ENCODE assay signal across 13 cellular contexts in genomic region chr10:102621418-102622325, GRCh38. TPM values are rescaled to one million over a fixed set of nuclear protein-coding genes. Genes with fewer than 3 reads are reported as not detected.
A peak's percentile ranks its signal among the peaks of the same experiment; 100 is the strongest.
DNase-seq lines count a peak whose midpoint lies in the region; ATAC-seq lines count a peak whose summit lies in the region.
"Had no signal": no experiment of that assay in that cellular context is flagged by ENCODE, and none has a peak within 500 bp of the region (broad histone marks: within the 10 kb centered on the region; RNA-seq: fewer than 3 reads in every experiment).

No MANE protein-coding gene starts in this region.

- peaks cover 21% of the 10 kb centered on the region for H3K79me1 ChIP-seq in trophoblast cell (ENCODE audit: low read length)

- H3K23ac ChIP-seq in trophoblast cell (ENCODE audit: low read length), result no peak overlapping the region

- H3K27ac Mint-ChIP-seq in activated naive CD4-positive, alpha-beta T cell treated with anti-CD3 and anti-CD28 coated beads, Interleukin-2, amount 50 U/mL, for 72 hours, result peak overlapping the region in 1 of 2 donors; percentile 68

- intact Hi-C loops in left cardiac atrium (cut with DNase I) (no loop called here), Right ventricle myocardium superior (cut with DNase I) (no loop called here)

- H2AK5ac ChIP-seq in trophoblast cell (ENCODE audit: low read length), result peak overlapping the region; percentile 60

- no peak overlapping the region for H3K18ac ChIP-seq in trophoblast cell (ENCODE audit: low read length)

- no peaks in the 10 kb centered on the region for H3K9me3 Mint-ChIP-seq in activated naive CD4-positive, alpha-beta T cell treated with anti-CD3 and anti-CD28 coated beads, Interleukin-2, amount 50 U/mL, for 72 hours

- ATAC-seq in left cardiac atrium (peak in 1 of 2 donors; percentile 1), Right ventricle myocardium superior (ENCODE audit: poor library complexity) (no peak), GM18511 (IDR thresholded peaks at IDR 0.05; ENCODE audit: unreplicated experiment) (no peak)
- no peak for ATAC-seq in activated naive CD4-positive, alpha-beta T cell treated with anti-CD3 and anti-CD28 coated beads, Interleukin-2, amount 50 U/mL, for 72 hours

- WGBS in trophoblast cell (ENCODE audit: extremely low coverage, insufficient coverage, insufficient read length), result no CpG with 5 or more reads among the region's 13 CpGs

- peaks cover 30 to 38% of the 10 kb centered on the region in 2 experiments for H3K4me1 ChIP-seq in trophoblast cell (ENCODE audit: control insufficient read depth in 1 of 2, insufficient read depth in 2 of 2, low read length in 2 of 2)

- H2BK120ac ChIP-seq in trophoblast cell (ENCODE audit: insufficient read depth, low read length, poor library complexity), result peak overlapping the region; percentile 65

- H3K4me2 ChIP-seq in trophoblast cell (ENCODE audit: low read length), result no peak overlapping the region

- H3K9me3 ChIP-seq in trophoblast cell (ENCODE audit: insufficient read depth, low read depth, low read length), result peaks cover 5% of the 10 kb centered on the region

- H3K4ac ChIP-seq in trophoblast cell (ENCODE audit: low read depth, low read length), result peak overlapping the region; percentile 16

- peak overlapping the region; percentile 88 for H4K91ac ChIP-seq in trophoblast cell (ENCODE audit: low read depth, low read length)

- peak overlapping the region; percentile 42 for H2BK12ac ChIP-seq in trophoblast cell (ENCODE audit: low read length)

- peak overlapping the region; percentile 62 for H2BK5ac ChIP-seq in trophoblast cell (ENCODE audit: low read depth, low read length, poor library complexity)

- H3K79me2 ChIP-seq in trophoblast cell (ENCODE audit: control insufficient read depth, insufficient read depth, low read length, poor library complexity), result peaks cover 3% of the 10 kb centered on the region

- H4K12ac ChIP-seq in trophoblast cell (ENCODE audit: low read depth, low read length), result no peak overlapping the region

- no peaks in the 10 kb centered on the region for H3K27me3 ChIP-seq in trophoblast cell (ENCODE audit: insufficient read depth, low read length)

- no peak overlapping the region for H3K9ac ChIP-seq in trophoblast cell (ENCODE audit: low read length)

- H3K14ac ChIP-seq in trophoblast cell (ENCODE audit: low read length), result peak overlapping the region; percentile 80

- no peak overlapping the region for H2AFZ ChIP-seq in trophoblast cell (ENCODE audit: insufficient read depth, low read length, poor library complexity)

- peak; percentile 24 for DNase-seq in left cardiac atrium
- no peak for DNase-seq in Right ventricle myocardium superior
- DNase-seq in fibroblast of gingiva (ENCODE audit: low read depth), result peak; percentile 35
- DNase-seq in trophoblast cell, result no peak
- no peak for DNase-seq in activated CD8-positive, alpha-beta memory T cell treated with anti-CD3 and anti-CD28 coated beads, Interleukin-2, amount 50 U/mL, for 4 hours
- DNase-seq in activated naive CD4-positive, alpha-beta T cell treated with anti-CD3 and anti-CD28 coated beads, Interleukin-2, amount 50 U/mL, for 72 hours (ENCODE audit: low spot score in 2 of 2), result no peak
- no peak for DNase-seq in NCI-H774 (lab: John Stamatoyannopoulos, UW)
- DNase-seq: AML-193; central memory CD4-positive, alpha-beta T cell; NCI-H2227 treated with DMSO at 0.1 percent for 48 hours; stimulated activated CD4-positive, alpha-beta T cell treated with anti-CD3 and anti-CD28 coated beads, Interleukin-2, amount 100 ng/mL, for 48 hours had no signal

- peaks cover 27 to 28% of the 10 kb centered on the region in 2 experiments for H3K36me3 ChIP-seq in trophoblast cell (ENCODE audit: control insufficient read depth in 1 of 2, insufficient read depth in 2 of 2, low read length in 2 of 2)

- no peaks in the 10 kb centered on the region for H3K36me3 Mint-ChIP-seq in activated naive CD4-positive, alpha-beta T cell treated with anti-CD3 and anti-CD28 coated beads, Interleukin-2, amount 50 U/mL, for 72 hours

- peak overlapping the region; percentile 36 for H4K8ac ChIP-seq in trophoblast cell (ENCODE audit: low read depth, low read length)

- peak overlapping the region; percentile 63 for H3K27ac ChIP-seq in trophoblast cell (ENCODE audit: low read depth, low read length)
- H3K27ac ChIP-seq: SK-N-MC had no signal

- no peak overlapping the region for H3K4me3 ChIP-seq in trophoblast cell (ENCODE audit: low read depth, low read length)
- H3K4me3 ChIP-seq: SK-N-MC had no signal

RNA-seq across cellular contexts. Expression of gene TRIM8, which starts 22.6 kb away (rescaled TPM):
- total RNA-seq in left cardiac atrium, result 100 to 1,000 TPM; 104 to 108 TPM
- 103 TPM for total RNA-seq in Right ventricle myocardium superior
- polyA plus RNA-seq in trophoblast cell (2013), result 36.7 and 37.2 TPM in 2 replicates
- total RNA-seq in activated naive CD4-positive, alpha-beta T cell treated with anti-CD3 and anti-CD28 coated beads, Interleukin-2, amount 50 U/mL, for 72 hours, result 10 to 100 TPM; 22.9 to 47.3 TPM

Comparison
In these comparisons a context has a peak if more than half of its experiments do, and no peak if none do; other contexts are left out.
1. DNase-seq: peak in left cardiac atrium (single experiment) and fibroblast of gingiva (single experiment); none in Right ventricle myocardium superior (single experiment), trophoblast cell (0 of 2), activated CD8-positive, alpha-beta memory T cell treated with anti-CD3 and anti-CD28 coated beads, Interleukin-2, amount 50 U/mL, for 4 hours (single experiment), activated naive CD4-positive, alpha-beta T cell treated with anti-CD3 and anti-CD28 coated beads, Interleukin-2, amount 50 U/mL, for 72 hours (0 of 2) and NCI-H774 (single experiment).